9 cellular contexts compared by ENCODE assay signal in the genomic region with DNA sequence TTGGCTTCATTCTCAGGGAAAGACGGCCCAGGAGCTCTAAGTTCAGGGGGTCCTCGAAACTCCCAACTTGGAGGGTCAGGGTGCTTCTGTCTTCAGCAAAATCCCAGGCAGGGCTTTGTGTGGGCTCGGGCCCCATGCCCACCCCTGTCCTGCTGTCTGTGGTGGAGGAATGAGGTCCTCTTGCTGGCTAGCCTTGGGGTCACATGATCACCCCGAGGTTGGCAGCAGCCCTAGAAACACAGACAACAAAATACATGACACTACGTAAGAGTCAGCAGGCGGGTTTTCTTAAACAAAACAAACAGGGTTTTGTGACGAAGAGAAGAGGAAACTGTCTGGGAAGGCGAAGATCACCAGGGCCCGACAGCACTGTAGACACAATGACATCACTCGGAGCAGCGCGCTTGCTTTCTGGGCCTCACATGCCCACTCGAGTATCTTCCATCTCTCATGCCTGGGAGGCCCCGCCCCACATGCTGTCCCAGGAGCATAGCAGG.
A peak's percentile ranks its signal among the peaks of the same experiment; 100 is the strongest.
DNase-seq lines count a peak whose midpoint lies in the region; ATAC-seq lines count a peak whose summit lies in the region.
"Had no signal": no experiment of that assay in that cellular context is flagged by ENCODE, and none has a peak within 500 bp of the region (broad histone marks: within the 10 kb centered on the region; RNA-seq: fewer than 3 reads in every experiment).

No MANE protein-coding gene starts in this region.

- no peak for ATAC-seq in GM18517 (IDR thresholded peaks at IDR 0.05; ENCODE audit: unreplicated experiment)
- no peak for ATAC-seq in HG03175 (IDR thresholded peaks at IDR 0.05; ENCODE audit: unreplicated experiment)

- in situ Hi-C loops in T47D (cut with HindIII; ENCODE audit: low pct_unique_long_range_greater_than_20kb, low sequenced_read_pairs), result no loop called here

- peak overlapping the region; percentile 6 for H3K27ac ChIP-seq in substantia nigra (ENCODE audit: low read depth, low read length, poor library complexity, severe bottlenecking)
- H3K27ac ChIP-seq: HL-60 had no signal

- peak; percentile 48 for DNase-seq in HuH-7.5 (ENCODE audit: low spot score)
- peak; percentile 82 to 88 for DNase-seq in T47D (ENCODE audit: low read depth in 1 of 2, low spot score in 1 of 2)
- peak; percentile 13 for DNase-seq in kidney glomerular epithelial cell (lab: John Stamatoyannopoulos, UW)
- peak; percentile 10 to 97 (median 74) for DNase-seq in substantia nigra (lab: John Stamatoyannopoulos, UW)
- no peak for DNase-seq in activated CD8-positive, alpha-beta memory T cell treated with anti-CD3 and anti-CD28 coated beads for 24 hours
- DNase-seq: activated effector memory CD4-positive, alpha-beta T cell treated with anti-CD3 and anti-CD28 coated beads, Interleukin-2, amount 50 U/mL, for 16 hours had no signal
